8 cellular contexts compared by ENCODE assay signal in the genomic region with DNA sequence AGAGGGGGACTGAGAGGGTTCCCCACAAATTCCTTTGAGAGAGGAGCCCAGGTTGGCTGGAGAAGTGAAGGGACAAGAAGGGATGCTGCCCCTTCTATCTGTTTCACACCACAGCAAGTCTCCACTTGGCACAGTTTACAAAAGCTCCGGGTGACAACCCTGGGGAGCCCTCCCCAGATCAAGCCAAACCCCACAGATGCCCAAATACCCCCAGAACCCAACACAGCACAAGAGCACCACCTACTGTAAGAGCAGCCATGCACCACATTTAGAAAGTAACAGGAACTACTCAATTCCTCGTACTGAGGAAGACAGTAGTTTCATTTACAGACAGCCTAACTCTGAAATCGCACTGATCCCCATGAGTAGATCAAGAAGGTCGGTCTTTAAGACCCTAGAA.
A peak's percentile ranks its signal among the peaks of the same experiment; 100 is the strongest.
DNase-seq lines count a peak whose midpoint lies in the region; ATAC-seq, FAIRE-seq and TF ChIP-seq lines count a peak whose summit lies in the region.

No MANE protein-coding gene starts in this region.

- H3K4me1 ChIP-seq in endodermal cell (ENCODE audit: control insufficient read depth, insufficient read depth, low read length): no peaks in the 10 kb centered on the region

- no peak overlapping the region for H3K4me3 ChIP-seq in endodermal cell (ENCODE audit: low read length)

- POLR2A ChIA-PET in T-cell (lab: Charles Lee): no interaction called here

- 92 to 97% methylated on average over 3 to 4 of the region's 4 CpGs for WGBS in endodermal cell (ENCODE audit: insufficient coverage in 1 of 2, insufficient read length in 1 of 2), 2 experiments

- no peaks in the 10 kb centered on the region for H3K9me3 ChIP-seq in endodermal cell (ENCODE audit: control insufficient read depth, low read length)

- CTCF ChIA-PET in T-cell (lab: Charles Lee): interaction anchor here in 1 of 2 donors (1.5 kb wide), 1 partner anchor 705 kb away, joined by 7 read pairs; no protein-coding TSS in a partner anchor

- intact Hi-C loops in CD14-positive monocyte (cut with micrococcal nuclease): no loop called here

- H3K4me1 Mint-ChIP-seq in CD14-positive monocyte (peaks cover 24% of the 10 kb centered on the region), T-cell (peaks cover 11 to 23% (median 20%) of the 10 kb centered on the region in 3 donors), endodermal cell (no peaks in the 10 kb centered on the region)

- peak; percentile 18 for TF ChIP-seq CTCF in CD14-positive monocyte (IDR thresholded peaks at IDR 0.05)
- TF ChIP-seq CTCF in endodermal cell (conservative IDR thresholded peaks at IDR 0.05): peak; percentile 49
- TF ChIP-seq CTCF in omental fat pad (IDR thresholded peaks at IDR 0.05): no peak

- H3K27me3 ChIP-seq in endodermal cell (ENCODE audit: control insufficient read depth, insufficient read depth, low read length, poor library complexity, severe bottlenecking): no peaks in the 10 kb centered on the region

- ATAC-seq in T-cell (replicated peaks in 1 of 4) (peak; percentile 54 to 87 (median 72)), omental fat pad (ENCODE audit: low FRiP score) (no peak)

- H3K36me3 ChIP-seq in endodermal cell (ENCODE audit: control insufficient read depth, insufficient read depth, low read length): peaks cover 37% of the 10 kb centered on the region

- H3K9me3 Mint-ChIP-seq in CD14-positive monocyte: no peaks in the 10 kb centered on the region
- no peaks in the 10 kb centered on the region for H3K9me3 Mint-ChIP-seq in T-cell
- no peaks in the 10 kb centered on the region for H3K9me3 Mint-ChIP-seq in endodermal cell

- TF ChIP-seq POLR2A in H54 (IDR thresholded peaks at IDR 0.05; ENCODE audit: low read depth, low read length): no peak

- H3K27ac Mint-ChIP-seq in CD14-positive monocyte (peak overlapping the region in 1 of 7 donors; percentile 51), T-cell (peak overlapping the region in 1 of 2 donors; percentile 74), endodermal cell (no peak overlapping the region)

- H3K4me3 Mint-ChIP-seq in CD14-positive monocyte (no peak overlapping the region), T-cell (no peak overlapping the region), endodermal cell (no peak overlapping the region)

- no peak for FAIRE-seq in H54 (lab: Jason Lieb, UNC)

- no peaks in the 10 kb centered on the region for H3K27me3 Mint-ChIP-seq in CD14-positive monocyte (ENCODE audit: low read depth in 3 of 3)
- H3K27me3 Mint-ChIP-seq in T-cell: peaks cover 0 to 6% of the 10 kb centered on the region in 2 donors
- H3K27me3 Mint-ChIP-seq in endodermal cell (ENCODE audit: insufficient read depth): no peaks in the 10 kb centered on the region

- no peak for DNase-seq in CD14-positive monocyte (ENCODE audit: low spot score)
- DNase-seq in H54 (ENCODE audit: insufficient read length, low spot score): peak; percentile 30
- peak in 29 of 34 experiments; percentile 6 to 54 (median 29) for DNase-seq in T-cell
- peak; percentile 49 for DNase-seq in endodermal cell
- DNase-seq in NCI-H2029 (lab: John Stamatoyannopoulos, UW): no peak
- DNase-seq in Ammon's horn (ENCODE audit: low spot score): no peak
- no peak for DNase-seq in omental fat pad (ENCODE audit: low spot score)
- no peak for DNase-seq in AG20443 (ENCODE audit: low spot score)

- H3K27ac ChIP-seq in endodermal cell (ENCODE audit: low read depth, low read length): no peak overlapping the region

- no peak overlapping the region for H3K9ac ChIP-seq in endodermal cell (ENCODE audit: extremely low read depth, low read length, poor library complexity, severe bottlenecking)

- H3K36me3 Mint-ChIP-seq in CD14-positive monocyte: no peaks in the 10 kb centered on the region
- no peaks in the 10 kb centered on the region for H3K36me3 Mint-ChIP-seq in T-cell
- peaks cover 66% of the 10 kb centered on the region for H3K36me3 Mint-ChIP-seq in endodermal cell (ENCODE audit: low read depth)

Comparison
In these comparisons a context has a peak if more than half of its experiments do, and no peak if none do; other contexts are left out.
1. DNase-seq: peak in H54 (single experiment), T-cell (29 of 34) and endodermal cell (single experiment); none in CD14-positive monocyte (single experiment), NCI-H2029 (single experiment), Ammon's horn (single experiment), omental fat pad (single experiment) and AG20443 (single experiment).
2. CTCF ChIP-seq: peak in CD14-positive monocyte (single experiment) and endodermal cell (single experiment); none in omental fat pad (0 of 3).